In the genomic region with DNA sequence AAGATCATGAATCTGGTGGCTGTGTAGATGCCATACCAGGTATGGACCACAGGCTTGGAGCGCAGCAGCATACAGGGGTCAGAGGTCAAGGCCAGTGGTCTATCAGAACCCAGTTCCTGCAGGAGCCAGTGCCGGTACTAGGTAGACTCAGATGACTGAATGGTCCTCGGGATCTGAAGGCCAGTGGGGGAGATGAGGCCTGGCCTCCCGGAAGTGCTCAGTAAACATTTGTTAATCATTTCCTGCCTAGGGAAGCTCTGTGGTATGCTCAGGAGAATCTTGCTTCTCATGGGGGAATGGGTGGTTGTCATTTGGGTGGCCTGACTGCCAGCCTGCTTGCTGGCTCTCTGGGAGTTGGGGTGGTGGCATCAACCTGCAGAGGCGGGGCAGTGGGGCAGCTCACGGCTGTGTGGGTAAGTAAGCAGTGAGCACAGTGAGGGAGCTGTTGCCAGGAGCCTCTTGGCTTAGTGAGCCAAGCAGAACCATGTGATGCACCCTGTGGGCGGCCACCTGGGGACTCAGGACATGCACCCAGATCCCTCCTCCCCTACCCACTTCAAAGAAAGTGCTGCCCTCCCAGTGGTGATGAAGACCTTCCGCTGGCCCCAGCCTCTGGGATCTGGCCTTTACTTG, we compare ENCODE assay signal across 8 cellular contexts. TPM values are rescaled to one million over a fixed set of nuclear protein-coding genes. Genes with fewer than 3 reads are reported as not detected.
DNase-seq lines count a peak whose midpoint lies in the region; ATAC-seq, FAIRE-seq and TF ChIP-seq lines count a peak whose summit lies in the region.

No MANE protein-coding gene starts in this region.

- BruUV-seq in PC-9 (replicated peaks; lab: Mats Ljungman, UMichigan), result no TSS peak

- POLR2A ChIA-PET in PC-9 (lab: Charles Lee; ENCODE audit: unreplicated experiment), result interaction anchor here (0.5 kb wide), 1 partner anchor 205 kb away, joined by 4 read pairs; no protein-coding TSS in a partner anchor

- H3K36me3 ChIP-seq in PC-9 (ENCODE audit: low read depth), result no peaks in the 10 kb centered on the region
- H3K36me3 ChIP-seq in neutrophil, result no peaks in the 10 kb centered on the region

- H3K27ac Mint-ChIP-seq in activated naive CD4-positive, alpha-beta T cell treated with anti-CD3 and anti-CD28 coated beads, Interleukin-2, amount 50 U/mL, for 24 hours, result peak overlapping the region; percentile 89

- H4K20me1 ChIP-seq in PC-9 (ENCODE audit: insufficient read depth), result peaks cover 18% of the 10 kb centered on the region; the same call in 1 of the 2 replicates

- no peaks in the 10 kb centered on the region for H3K9me3 ChIP-seq in PC-9 (ENCODE audit: insufficient read depth, low read depth)
- H3K9me3 ChIP-seq in neutrophil, result no peaks in the 10 kb centered on the region

- ATAC-seq in GM18511 (IDR thresholded peaks at IDR 0.05; ENCODE audit: unreplicated experiment) (peak; percentile 71), HG02884 (IDR thresholded peaks at IDR 0.05; ENCODE audit: unreplicated experiment) (peak; percentile 58), GM21360 (IDR thresholded peaks at IDR 0.05; ENCODE audit: unreplicated experiment) (no peak)

- no peak overlapping the region for H2AFZ ChIP-seq in PC-9

- no peaks in the 10 kb centered on the region for H3K27me3 Mint-ChIP-seq in activated naive CD4-positive, alpha-beta T cell treated with anti-CD3 and anti-CD28 coated beads, Interleukin-2, amount 50 U/mL, for 24 hours

- H3K27me3 ChIP-seq in PC-9 (ENCODE audit: insufficient read depth, low read depth) (no peaks in the 10 kb centered on the region), neutrophil (no peaks in the 10 kb centered on the region)

- H3K4me3 ChIP-seq in PC-9 (no peak overlapping the region), neutrophil (ENCODE audit: low read depth in 1 of 2, low read length in 1 of 2) (peak overlapping the region; percentile 44 to 54)

- peaks cover 89% of the 10 kb centered on the region for H3K4me1 Mint-ChIP-seq in activated naive CD4-positive, alpha-beta T cell treated with anti-CD3 and anti-CD28 coated beads, Interleukin-2, amount 50 U/mL, for 24 hours

- intact Hi-C loops in PC-9 (cut with micrococcal nuclease; ENCODE audit: unreplicated experiment), result no loop called here

- peaks cover 23% of the 10 kb centered on the region for H3K4me1 ChIP-seq in PC-9 (replicated peaks; ENCODE audit: insufficient read depth)
- peaks cover 100% of the 10 kb centered on the region in 2 experiments for H3K4me1 ChIP-seq in neutrophil (ENCODE audit: control insufficient read depth in 1 of 2, insufficient read depth in 1 of 2, low read depth in 1 of 2, low read length in 1 of 2)

- peak overlapping the region; percentile 44 for H3K4me3 Mint-ChIP-seq in activated naive CD4-positive, alpha-beta T cell treated with anti-CD3 and anti-CD28 coated beads, Interleukin-2, amount 50 U/mL, for 24 hours

- no peaks in the 10 kb centered on the region for H3K9me2 ChIP-seq in PC-9 (ENCODE audit: insufficient read depth)

- peaks cover 97% of the 10 kb centered on the region for H3K79me2 ChIP-seq in PC-9 (ENCODE audit: low read depth)

- H3K9me3 Mint-ChIP-seq in activated naive CD4-positive, alpha-beta T cell treated with anti-CD3 and anti-CD28 coated beads, Interleukin-2, amount 50 U/mL, for 24 hours, result no peaks in the 10 kb centered on the region

- peaks cover 5% of the 10 kb centered on the region for H3K36me3 Mint-ChIP-seq in activated naive CD4-positive, alpha-beta T cell treated with anti-CD3 and anti-CD28 coated beads, Interleukin-2, amount 50 U/mL, for 24 hours

- H3K27ac ChIP-seq in PC-9 (0 out of 2 replicates have a peak overlapping the region, but pooled peaks have one; percentile 7), neutrophil (peak overlapping the region; percentile 95)

- CTCF ChIA-PET in PC-9 (lab: Charles Lee), result no interaction called here

- no peak overlapping the region for H3K4me2 ChIP-seq in PC-9

- FAIRE-seq in D721Med (lab: Jason Lieb, UNC), result no peak

- peaks cover 17% of the 10 kb centered on the region; the same call in 1 of the 2 replicates for H3F3A ChIP-seq in PC-9 (ENCODE audit: insufficient read depth, low read depth)

- DNase-seq in PC-9 (peak; percentile 46 to 56), D721Med (ENCODE audit: insufficient read length, low spot score) (no peak), NCI-H2081 treated with DMSO at 0.1 percent for 48 hours (lab: John Stamatoyannopoulos, UW) (no peak)

- TF ChIP-seq CTCF in PC-9 (conservative IDR thresholded peaks at IDR 0.05) (no peak), neutrophil (IDR thresholded peaks at IDR 0.05) (no peak), D721Med (IDR thresholded peaks at IDR 0.05; ENCODE audit: insufficient read depth, missing control alignments) (no peak)

RNA-seq across cellular contexts. Expression of a gene that starts 33.0 kb away (rescaled TPM):
- 43.3 and 43.7 TPM in 2 replicates for total RNA-seq in PC-9 (2021)

Comparison
In these comparisons a context has a peak if more than half of its experiments do, and no peak if none do; other contexts are left out.
1. DNase-seq: peak in PC-9 (2 of 2); none in D721Med (single experiment) and NCI-H2081 treated with DMSO at 0.1 percent for 48 hours (single experiment).